16 cellular contexts compared by ENCODE assay signal in the genomic region with DNA sequence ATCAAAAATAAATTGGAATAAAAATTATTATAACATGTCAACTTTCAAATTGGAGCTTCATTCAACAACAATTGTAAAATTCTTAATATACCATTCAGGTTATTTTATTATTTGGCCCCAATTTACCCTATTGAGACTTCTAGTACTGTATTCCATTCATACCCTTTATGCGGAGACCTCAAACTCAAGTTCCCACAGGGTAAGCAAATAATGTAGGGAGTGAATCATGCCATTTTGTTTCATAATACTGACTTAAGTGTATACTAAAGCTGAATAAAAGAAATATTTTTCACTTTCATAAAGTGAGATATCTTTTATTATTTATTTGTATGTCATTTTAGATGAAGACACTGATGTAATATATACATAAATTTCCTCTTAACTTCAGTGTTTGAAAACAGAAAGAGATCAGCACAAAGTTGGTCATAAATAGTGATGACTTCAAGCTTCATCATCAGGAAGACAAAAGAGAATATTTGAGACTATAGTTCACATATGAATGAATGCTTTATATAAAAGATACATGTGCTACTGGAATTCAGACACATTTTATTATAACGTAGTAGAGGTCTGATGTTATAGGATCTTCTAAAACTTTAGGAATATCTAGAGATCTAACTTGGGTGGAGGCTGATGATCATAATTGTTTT.
DNase-seq lines count a peak whose midpoint lies in the region; ATAC-seq and TF ChIP-seq lines count a peak whose summit lies in the region.
"Had no signal": no experiment of that assay in that cellular context is flagged by ENCODE, and none has a peak within 500 bp of the region (broad histone marks: within the 10 kb centered on the region; RNA-seq: fewer than 3 reads in every experiment).

No MANE protein-coding gene starts in this region.

- no peaks in the 10 kb centered on the region for H3K9me2 ChIP-seq in SK-N-SH

- H3K4me1 ChIP-seq in SK-N-SH (ENCODE audit: control insufficient read depth in 1 of 2, insufficient read depth in 2 of 2, low read depth in 1 of 2, low read length in 1 of 2) = no peaks in the 10 kb centered on the region
- H3K4me1 ChIP-seq in RWPE2 (ENCODE audit: insufficient read depth, poor library complexity, severe bottlenecking) = peaks cover 17% of the 10 kb centered on the region
- no peaks in the 10 kb centered on the region for H3K4me1 ChIP-seq in HAP-1
- H3K4me1 ChIP-seq: BLaER1 treated with 17β-estradiol and CSF1 and Interleukin-3, amounts not matched to agents 10 nM and 100 nM had no signal

- no peaks in the 10 kb centered on the region for H3K36me3 ChIP-seq in SK-N-SH (replicated peaks in 1 of 2; ENCODE audit: control insufficient read depth in 1 of 2, insufficient read depth in 2 of 2, low read length in 1 of 2)
- H3K36me3 ChIP-seq in RWPE2 (ENCODE audit: low read depth) = no peaks in the 10 kb centered on the region
- H3K36me3 ChIP-seq in HAP-1 (replicated peaks) = no peaks in the 10 kb centered on the region
- H3K36me3 ChIP-seq: BLaER1 treated with 17β-estradiol and CSF1 and Interleukin-3, amounts not matched to agents 10 nM and 100 nM had no signal

- peak overlapping the region; percentile 62; the same call in 1 of the 2 replicates for H2AFZ ChIP-seq in SK-N-SH (ENCODE audit: low read depth)
- H2AFZ ChIP-seq: GM23338 had no signal

- DNase-seq in SK-N-SH (no peak), RWPE2 (ENCODE audit: low spot score) (no peak), epithelial cell of esophagus (ENCODE audit: low read depth) (peak; percentile 65), HAP-1 (ENCODE audit: low spot score in 2 of 2) (no peak), NOMO-1 treated with DMSO at 0.1 percent for 48 hours (lab: John Stamatoyannopoulos, UW; ENCODE audit: unreplicated experiment) (no peak)
- no peak for DNase-seq in stimulated activated CD4-positive, alpha-beta T cell treated with anti-CD3 and anti-CD28 coated beads, Interleukin-1b, Interleukin-23, amount 100 ng/mL, for 48 hours
- DNase-seq: ACHN; CD4-positive, CD25-positive, alpha-beta regulatory T cell; DMS53; H7 had no signal

- H3K27me3 ChIP-seq in SK-N-SH (ENCODE audit: insufficient read depth) (no peaks in the 10 kb centered on the region), RWPE2 (ENCODE audit: insufficient read depth, poor library complexity, severe bottlenecking) (no peaks in the 10 kb centered on the region), HAP-1 (ENCODE audit: low read depth) (no peaks in the 10 kb centered on the region)
- H3K27me3 ChIP-seq: BLaER1 treated with 17β-estradiol and CSF1 and Interleukin-3, amounts not matched to agents 10 nM and 100 nM had no signal

- CTCF ChIA-PET in SK-N-SH (lab: Yijun Ruan, JAX) = no interaction called here

- H3F3A ChIP-seq in SK-N-SH (replicated peaks; ENCODE audit: insufficient read depth) = no peaks in the 10 kb centered on the region

- H4K20me1 ChIP-seq in SK-N-SH (ENCODE audit: insufficient read depth) = no peaks in the 10 kb centered on the region
- H4K20me1 ChIP-seq: BLaER1 treated with 17β-estradiol and CSF1 and Interleukin-3, amounts not matched to agents 10 nM and 100 nM had no signal

- no peak for TF ChIP-seq EP300 in SK-N-SH (IDR thresholded peaks at IDR 0.05; ENCODE audit: borderline replicate concordance in 1 of 2, low read depth in 1 of 2, low read length in 1 of 2)

- in situ Hi-C loops in HAP-1 (cut with MboI; ENCODE audit: low sequenced_read_pairs) = no loop called here

- POLR2A ChIA-PET in SK-N-SH (lab: Yijun Ruan, JAX) = interaction anchor here (0.5 kb wide), 1 partner anchor 9 kb away, joined by 3 read pairs; no protein-coding TSS in a partner anchor

- H3K9me3 ChIP-seq in SK-N-SH (no peaks in the 10 kb centered on the region), RWPE2 (ENCODE audit: severe bottlenecking) (no peaks in the 10 kb centered on the region), HAP-1 (no peaks in the 10 kb centered on the region)
- H3K9me3 ChIP-seq: BLaER1 treated with 17β-estradiol and CSF1 and Interleukin-3, amounts not matched to agents 10 nM and 100 nM had no signal

- ATAC-seq in SK-N-SH treated with all-trans-retinoic acid at 6 μM for 48 hours (no peak), RWPE2 (ENCODE audit: low read depth) (peak; percentile 57; the same call in 2 of the 3 replicates), HG02798 (IDR thresholded peaks at IDR 0.05; ENCODE audit: poor library complexity, unreplicated experiment) (no peak)
- ATAC-seq: GM12878, GM23338 had no signal

- TF ChIP-seq CTCF in SK-N-SH (IDR thresholded peaks at IDR 0.05) = no peak
- no peak for TF ChIP-seq CTCF in RWPE2 (IDR thresholded peaks at IDR 0.05; ENCODE audit: poor library complexity, severe bottlenecking)
- TF ChIP-seq CTCF in epithelial cell of esophagus (IDR thresholded peaks at IDR 0.05; ENCODE audit: insufficient read depth, low read depth, low read length, missing control alignments) = no peak

- H3K27ac ChIP-seq in SK-N-SH (ENCODE audit: low read depth in 2 of 2, low read length in 1 of 2) (no peak overlapping the region), RWPE2 (ENCODE audit: poor library complexity, severe bottlenecking) (peak overlapping the region; percentile 51)
- H3K27ac ChIP-seq: 22Rv1; BLaER1 treated with 17β-estradiol and CSF1 and Interleukin-3, amounts not matched to agents 10 nM and 100 nM had no signal

- TF ChIP-seq RAD21 in SK-N-SH (IDR thresholded peaks at IDR 0.05; ENCODE audit: low read length) = no peak

- H3K79me2 ChIP-seq in SK-N-SH (ENCODE audit: insufficient read depth) = no peaks in the 10 kb centered on the region

- H3K4me2 ChIP-seq in SK-N-SH = no peak overlapping the region
- H3K4me2 ChIP-seq: BLaER1 treated with 17β-estradiol and CSF1 and Interleukin-3, amounts not matched to agents 10 nM and 100 nM; GM23338 had no signal

- H3K9ac ChIP-seq in SK-N-SH = no peak overlapping the region
- H3K9ac ChIP-seq: BLaER1 treated with 17β-estradiol and CSF1 and Interleukin-3, amounts not matched to agents 10 nM and 100 nM had no signal

- WGBS in SK-N-SH (ENCODE audit: low lambda C conversion rate) = 65% methylated on average over 2 of the region's 2 CpGs

- H3K4me3 ChIP-seq in SK-N-SH (ENCODE audit: low read depth in 2 of 2, low read length in 1 of 2) (no peak overlapping the region), RWPE2 (ENCODE audit: severe bottlenecking) (no peak overlapping the region), epithelial cell of esophagus (ENCODE audit: low read length) (no peak overlapping the region), HAP-1 (no peak overlapping the region)
- H3K4me3 ChIP-seq: BLaER1 treated with 17β-estradiol and CSF1 and Interleukin-3, amounts not matched to agents 10 nM and 100 nM; GM12878; GM23338 had no signal

TF ChIP-seq in SK-N-SH, 30 proteins besides CTCF, POLR2A, EP300 and RAD21:
- no peak for TF ChIP-seq YY1 (IDR thresholded peaks at IDR 0.05; ENCODE audit: low read depth)
- TF ChIP-seq GATA2 (CRISPR knock-in tag; IDR thresholded peaks at IDR 0.05) = no peak

TF ChIP-seq in SK-N-SH treated with all-trans-retinoic acid at 6 μM for 48 hours, 23 proteins besides CTCF, POLR2A, EP300 and RAD21 (continues in another document):
- TF ChIP-seq ISL1 (CRISPR knock-in tag; IDR thresholded peaks at IDR 0.05) = no peak
- TF ChIP-seq ARNTL (CRISPR knock-in tag; IDR thresholded peaks at IDR 0.05; ENCODE audit: borderline replicate concordance, low read depth) = no peak
- no peak for TF ChIP-seq PPARA (CRISPR knock-in tag; IDR thresholded peaks at IDR 0.05; ENCODE audit: borderline replicate concordance)
- no peak for TF ChIP-seq RARB (CRISPR knock-in tag; IDR thresholded peaks at IDR 0.05)
- no peak for TF ChIP-seq ZC3H10 (CRISPR knock-in tag; IDR thresholded peaks at IDR 0.05)
- no peak for TF ChIP-seq SNAI2 (CRISPR knock-in tag; IDR thresholded peaks at IDR 0.05)
- TF ChIP-seq, protein P1, sequence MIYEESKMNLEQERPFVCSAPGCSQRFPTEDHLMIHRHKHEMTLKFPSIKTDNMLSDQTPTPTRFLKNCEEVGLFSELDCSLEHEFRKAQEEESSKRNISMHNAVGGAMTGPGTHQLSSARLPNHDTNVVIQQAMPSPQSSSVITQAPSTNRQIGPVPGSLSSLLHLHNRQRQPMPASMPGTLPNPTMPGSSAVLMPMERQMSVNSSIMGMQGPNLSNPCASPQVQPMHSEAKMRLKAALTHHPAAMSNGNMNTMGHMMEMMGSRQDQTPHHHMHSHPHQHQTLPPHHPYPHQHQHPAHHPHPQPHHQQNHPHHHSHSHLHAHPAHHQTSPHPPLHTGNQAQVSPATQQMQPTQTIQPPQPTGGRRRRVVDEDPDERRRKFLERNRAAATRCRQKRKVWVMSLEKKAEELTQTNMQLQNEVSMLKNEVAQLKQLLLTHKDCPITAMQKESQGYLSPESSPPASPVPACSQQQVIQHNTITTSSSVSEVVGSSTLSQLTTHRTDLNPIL (CRISPR knock-in tag; IDR thresholded peaks at IDR 0.05; ENCODE audit: low read depth) = no peak
- no peak for TF ChIP-seq GLIS3 (CRISPR knock-in tag; IDR thresholded peaks at IDR 0.05)
- TF ChIP-seq ZNF70 (CRISPR knock-in tag; IDR thresholded peaks at IDR 0.05) = no peak
- TF ChIP-seq ZFP30 (CRISPR knock-in tag; IDR thresholded peaks at IDR 0.05) = no peak
- TF ChIP-seq BACH2 (CRISPR knock-in tag; IDR thresholded peaks at IDR 0.05; ENCODE audit: borderline replicate concordance) = no peak
- TF ChIP-seq, protein P2, sequence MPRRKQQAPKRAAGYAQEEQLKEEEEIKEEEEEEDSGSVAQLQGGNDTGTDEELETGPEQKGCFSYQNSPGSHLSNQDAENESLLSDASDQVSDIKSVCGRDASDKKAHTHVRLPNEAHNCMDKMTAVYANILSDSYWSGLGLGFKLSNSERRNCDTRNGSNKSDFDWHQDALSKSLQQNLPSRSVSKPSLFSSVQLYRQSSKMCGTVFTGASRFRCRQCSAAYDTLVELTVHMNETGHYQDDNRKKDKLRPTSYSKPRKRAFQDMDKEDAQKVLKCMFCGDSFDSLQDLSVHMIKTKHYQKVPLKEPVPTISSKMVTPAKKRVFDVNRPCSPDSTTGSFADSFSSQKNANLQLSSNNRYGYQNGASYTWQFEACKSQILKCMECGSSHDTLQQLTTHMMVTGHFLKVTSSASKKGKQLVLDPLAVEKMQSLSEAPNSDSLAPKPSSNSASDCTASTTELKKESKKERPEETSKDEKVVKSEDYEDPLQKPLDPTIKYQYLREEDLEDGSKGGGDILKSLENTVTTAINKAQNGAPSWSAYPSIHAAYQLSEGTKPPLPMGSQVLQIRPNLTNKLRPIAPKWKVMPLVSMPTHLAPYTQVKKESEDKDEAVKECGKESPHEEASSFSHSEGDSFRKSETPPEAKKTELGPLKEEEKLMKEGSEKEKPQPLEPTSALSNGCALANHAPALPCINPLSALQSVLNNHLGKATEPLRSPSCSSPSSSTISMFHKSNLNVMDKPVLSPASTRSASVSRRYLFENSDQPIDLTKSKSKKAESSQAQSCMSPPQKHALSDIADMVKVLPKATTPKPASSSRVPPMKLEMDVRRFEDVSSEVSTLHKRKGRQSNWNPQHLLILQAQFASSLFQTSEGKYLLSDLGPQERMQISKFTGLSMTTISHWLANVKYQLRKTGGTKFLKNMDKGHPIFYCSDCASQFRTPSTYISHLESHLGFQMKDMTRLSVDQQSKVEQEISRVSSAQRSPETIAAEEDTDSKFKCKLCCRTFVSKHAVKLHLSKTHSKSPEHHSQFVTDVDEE (CRISPR knock-in tag; IDR thresholded peaks at IDR 0.05) = no peak
